In the genomic region with DNA sequence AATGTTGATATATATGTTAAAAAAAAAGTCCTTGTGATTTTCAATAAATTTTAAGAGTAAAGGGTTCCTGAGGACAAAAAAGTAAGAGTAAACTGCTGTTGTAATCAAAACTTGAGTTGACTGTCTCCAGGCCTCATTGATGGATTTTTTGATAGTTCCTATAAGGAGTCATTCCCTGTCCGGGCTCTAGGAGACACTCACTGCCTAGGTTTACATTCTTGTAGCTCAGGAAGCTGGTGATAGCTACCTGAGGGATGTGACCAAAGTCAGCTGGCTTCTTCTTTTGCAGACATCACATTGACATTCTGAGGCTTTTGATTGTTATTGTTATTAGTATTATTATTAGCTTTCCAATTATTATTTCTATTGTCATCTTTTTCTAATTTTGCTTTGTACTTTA, we compare ENCODE assay signal across 9 cellular contexts.
DNase-seq lines count a peak whose midpoint lies in the region; ATAC-seq, FAIRE-seq and TF ChIP-seq lines count a peak whose summit lies in the region.
"Had no signal": no experiment of that assay in that cellular context is flagged by ENCODE, and none has a peak within 500 bp of the region (broad histone marks: within the 10 kb centered on the region; RNA-seq: fewer than 3 reads in every experiment).

No MANE protein-coding gene starts in this region.

- H3K4me1 ChIP-seq in testis, result no peaks in the 10 kb centered on the region

- TF ChIP-seq CTCF in fibroblast of mammary gland (conservative IDR thresholded peaks at IDR 0.05; ENCODE audit: control insufficient read depth, insufficient read depth, low read depth, low read length), result peak; percentile 55
- TF ChIP-seq CTCF in testis (IDR thresholded peaks at IDR 0.05), result peak in 2 of 3 experiments; percentile 21 to 28

- no peaks in the 10 kb centered on the region for H3K9me3 ChIP-seq in testis

- H3K36me3 ChIP-seq in testis (ENCODE audit: low read depth, missing control alignments), result no peaks in the 10 kb centered on the region

- FAIRE-seq in RCC 7860 (lab: Jason Lieb, UNC), result no peak
- FAIRE-seq: TTC549 had no signal

- 69 to 89% methylated on average over 1 of the region's 1 CpG for WGBS in testis, 2 donors

- intact Hi-C loops in testis (cut with DNase I; ENCODE audit: low total_unique reads), result no loop called here

- no peak for TF ChIP-seq POLR2A in testis (IDR thresholded peaks at IDR 0.05)

- DNase-seq in NCI-H1105 treated with DMSO at 0.1 percent for 48 hours (lab: John Stamatoyannopoulos, UW) (peak; percentile 7), NCI-H1105 (lab: John Stamatoyannopoulos, UW) (no peak), RCC 7860 (ENCODE audit: low spot score) (peak; percentile 42), fibroblast of mammary gland (ENCODE audit: low read depth) (peak; percentile 22), testis (peak; percentile 32), HuH-7 (ENCODE audit: low spot score) (no peak)
- no peak for DNase-seq in activated CD4-positive, alpha-beta T cell treated with anti-CD3 and anti-CD28 coated beads, Interleukin-2, amount 50 U/mL, for 4 hours

- ATAC-seq in GM21447 (IDR thresholded peaks at IDR 0.05; ENCODE audit: unreplicated experiment), result no peak

- no peak overlapping the region for H3K27ac ChIP-seq in testis

- H3K27me3 ChIP-seq in testis, result no peaks in the 10 kb centered on the region

- H3K4me3 ChIP-seq in fibroblast of mammary gland (ENCODE audit: control insufficient read depth, low read depth, low read length), result no peak overlapping the region
- H3K4me3 ChIP-seq in testis, result no peak overlapping the region

Comparison
In these comparisons a context has a peak if more than half of its experiments do, and no peak if none do; other contexts are left out.
1. DNase-seq: peak in NCI-H1105 treated with DMSO at 0.1 percent for 48 hours (single experiment), RCC 7860 (single experiment), fibroblast of mammary gland (single experiment) and testis (single experiment); none in NCI-H1105 (single experiment), activated CD4-positive, alpha-beta T cell treated with anti-CD3 and anti-CD28 coated beads, Interleukin-2, amount 50 U/mL, for 4 hours (0 of 2) and HuH-7 (single experiment).